ENCODE assay signal across 8 cellular contexts in the genomic region with DNA sequence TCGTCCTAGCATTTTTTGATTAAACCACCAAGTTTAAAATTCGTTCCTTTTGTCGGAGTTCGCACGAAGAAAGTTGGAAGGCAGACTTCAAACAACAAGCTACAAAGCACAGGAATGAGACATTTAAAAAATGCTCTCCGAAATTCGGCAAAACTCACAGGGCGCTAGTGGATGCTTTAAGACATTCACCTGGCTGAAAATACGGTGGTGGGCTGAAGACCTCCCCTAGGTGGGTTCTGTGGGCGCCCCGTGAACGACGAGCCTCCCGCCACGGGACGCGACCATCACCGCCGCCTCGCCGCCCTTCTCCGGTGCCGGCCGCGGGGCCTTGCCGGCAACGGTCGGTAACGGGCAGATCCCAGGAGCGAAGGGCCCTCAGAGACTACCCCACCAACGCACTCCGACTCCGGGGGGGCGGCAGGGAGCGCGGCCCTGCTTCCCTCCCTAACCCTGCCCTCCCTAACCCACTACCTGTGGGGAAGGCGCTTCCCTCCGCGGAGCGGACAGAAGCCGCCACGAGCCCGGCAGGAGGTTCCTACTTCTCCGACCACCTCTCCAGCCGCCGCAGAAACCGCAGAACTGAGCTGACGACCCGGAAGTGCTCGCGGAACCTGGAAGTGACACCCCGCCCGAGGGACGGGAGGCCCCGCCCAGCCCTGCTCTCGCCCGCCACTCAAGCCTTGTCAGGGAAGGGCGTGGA. TPM values are rescaled to one million over a fixed set of nuclear protein-coding genes. Genes with fewer than 3 reads are reported as not detected.
DNase-seq lines count a peak whose midpoint lies in the region; ATAC-seq, FAIRE-seq and TF ChIP-seq lines count a peak whose summit lies in the region.

TSS of gene GTF2A2 (minus strand) at position 581 of the 700 bp plus-strand sequence. CDS start 5,238 bp downstream, outside the sequence.

- TF ChIP-seq CTCF in activated B cell treated with CpG ODN at 0.5 μM for 24 hours (IDR thresholded peaks at IDR 0.05) (no peak), cardiac fibroblast (IDR thresholded peaks at IDR 0.05; ENCODE audit: low read depth, low read length) (no peak)

- CTCF ChIA-PET in activated B cell treated with CpG ODN at 0.5 μM for 24 hours (lab: Charles Lee): interaction anchor here (0.7 to 1.6 kb wide), 4 partner anchors 11 to 128 kb away, joined by 3 to 5 read pairs (median 4); no protein-coding TSS in a partner anchor

- no peaks in the 10 kb centered on the region for H3K27me3 ChIP-seq in small intestine (ENCODE audit: control insufficient read depth in 2 of 2, insufficient read depth in 2 of 2, low read length in 2 of 2)

- POLR2A ChIA-PET in activated B cell treated with CpG ODN at 0.5 μM for 24 hours (lab: Charles Lee): interaction anchor here (0.6 to 1.5 kb wide), 8 partner anchors 22 to 725 kb away, joined by 3 to 25 read pairs (median 3); partner anchors contain the start of gene BNIP2

- H3K4me3 Mint-ChIP-seq in activated B cell treated with CpG ODN at 0.5 μM for 24 hours: no peak within 1 kb of the TSS

- H3K4me3 ChIP-seq in cardiac fibroblast (replicated peaks in 1 of 2; ENCODE audit: low read depth in 2 of 2, low read length in 2 of 2) (peak within 1 kb of the TSS; percentile 82 to 90), small intestine (ENCODE audit: low read depth in 1 of 2, low read length in 2 of 2) (peak within 1 kb of the TSS; percentile 94 to 95)

- peak within 1 kb of the TSS; percentile 82 for H3K27ac Mint-ChIP-seq in activated B cell treated with CpG ODN at 0.5 μM for 24 hours

- DNase-seq in AG08396 (ENCODE audit: low spot score) (peak; percentile 96), NCI-H345 (lab: John Stamatoyannopoulos, UW) (peak; percentile 92), activated B cell treated with CpG ODN at 0.5 μM for 24 hours (peak; percentile 91), cardiac fibroblast (ENCODE audit: low read depth in 2 of 2) (peak; percentile 93 to 94), iPS-NIHi7 (ENCODE audit: extremely low spot score) (peak; percentile 97), small intestine (peak; percentile 97)

- H3K36me3 ChIP-seq in small intestine (ENCODE audit: control insufficient read depth in 2 of 2, insufficient read depth in 2 of 2, low read length in 2 of 2): peaks cover 0 to 5% of the 10 kb centered on the region in 2 donors

- peaks cover 14% of the 10 kb centered on the region for H3K4me1 Mint-ChIP-seq in activated B cell treated with CpG ODN at 0.5 μM for 24 hours

- H3K27ac ChIP-seq in small intestine (ENCODE audit: low read depth in 1 of 2, low read length in 1 of 2): peak within 1 kb of the TSS; percentile 82 to 95

- H3K27me3 Mint-ChIP-seq in activated B cell treated with CpG ODN at 0.5 μM for 24 hours: no peaks in the 10 kb centered on the region

- no peaks in the 10 kb centered on the region for H3K9me3 Mint-ChIP-seq in activated B cell treated with CpG ODN at 0.5 μM for 24 hours

- peaks cover 34% of the 10 kb centered on the region for H3K36me3 Mint-ChIP-seq in activated B cell treated with CpG ODN at 0.5 μM for 24 hours (ENCODE audit: low read depth)

- 0% methylated on average over 45 to 58 of the region's 58 CpGs for WGBS in small intestine, 3 donors

- no peaks in the 10 kb centered on the region for H3K9me3 ChIP-seq in small intestine (ENCODE audit: control insufficient read depth, low read depth)

- H3K4me1 ChIP-seq in small intestine (ENCODE audit: control insufficient read depth in 2 of 2, insufficient read depth in 1 of 2, low read depth in 1 of 2, low read length in 1 of 2): peaks cover 7% of the 10 kb centered on the region in 2 donors

- intact Hi-C loops in activated B cell treated with CpG ODN at 0.5 μM for 24 hours (cut with micrococcal nuclease): loop anchor here (1.0 to 10.0 kb wide), 6 partner anchors 32 to 882 kb away; partner anchors contain the start of genes BNIP2, MINDY2, RNF111 and SLTM

- ATAC-seq in GM19025 (IDR thresholded peaks at IDR 0.05; ENCODE audit: low read depth, unreplicated experiment) (peak; percentile 100), HG03280 (IDR thresholded peaks at IDR 0.05; ENCODE audit: unreplicated experiment) (peak; percentile 99), activated B cell treated with CpG ODN at 0.5 μM for 24 hours (ENCODE audit: low read depth) (peak; percentile 100)

- no peak for FAIRE-seq in small intestine (lab: Jason Lieb, UNC)

RNA-seq across cellular contexts. Expression of gene GTF2A2, which starts in this region (rescaled TPM):
- total RNA-seq in activated B cell treated with CpG ODN at 0.5 μM for 24 hours: 77.4 and 95.2 TPM in 2 replicates
- 10 to 100 TPM; 46.5 to 87.8 (median 49.9) TPM for polyA plus RNA-seq in small intestine

Comparison
In these comparisons a context has a peak if more than half of its experiments do, and no peak if none do; other contexts are left out.
1. Peak in every context shown above with its lines: DNase-seq, ATAC-seq, H3K4me3 ChIP-seq and H3K27ac ChIP-seq.